8 cellular contexts compared by ENCODE assay signal in the genomic region with DNA sequence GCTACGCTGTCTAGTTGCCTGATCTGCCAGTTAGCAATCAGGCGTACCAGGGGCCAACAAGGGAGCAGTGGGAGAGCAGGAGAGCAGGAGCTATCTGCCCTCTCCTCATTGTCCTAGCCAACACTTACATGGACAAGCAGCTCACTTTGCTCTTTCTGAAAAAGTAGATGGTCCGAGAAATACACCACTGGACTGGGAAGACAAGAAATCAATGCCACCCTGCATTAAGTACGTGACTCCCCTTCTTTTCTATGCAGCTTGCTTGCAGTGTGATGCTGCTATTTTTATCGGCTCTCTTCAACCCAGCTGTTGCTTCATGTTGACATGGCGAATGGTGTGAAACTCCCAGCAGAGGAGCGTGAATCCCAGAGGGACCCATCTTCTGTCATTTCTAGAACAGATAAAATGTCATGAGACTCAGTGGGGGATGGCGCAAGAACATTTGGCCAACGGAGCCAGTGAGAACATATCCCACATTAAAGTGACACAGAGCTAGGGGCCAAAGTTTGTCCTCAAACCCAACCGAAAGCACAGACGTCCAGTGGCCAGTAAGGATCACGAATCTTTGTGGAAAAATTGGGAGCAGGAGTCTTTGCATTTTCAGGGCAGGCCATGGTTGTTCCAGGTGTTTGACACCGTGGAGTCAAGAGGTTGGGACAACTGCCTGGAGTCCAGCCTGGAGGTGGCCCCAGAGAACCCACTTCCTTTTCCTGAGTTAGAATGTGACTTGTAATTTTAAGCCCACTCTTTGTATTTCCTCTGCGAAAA. TPM values are rescaled to one million over a fixed set of nuclear protein-coding genes. Genes with fewer than 3 reads are reported as not detected.
DNase-seq lines count a peak whose midpoint lies in the region; ATAC-seq, FAIRE-seq and TF ChIP-seq lines count a peak whose summit lies in the region.

No MANE protein-coding gene starts in this region.

- H3K27ac ChIP-seq in endothelial cell of umbilical vein (ENCODE audit: insufficient read depth, low read depth, low read length), result no peak overlapping the region

- DNase-seq in AG08395 (ENCODE audit: low spot score) (peak; percentile 23), endothelial cell of umbilical vein (ENCODE audit: low read depth, low spot score) (no peak), RKO (ENCODE audit: low spot score) (no peak), posterior cingulate gyrus (no peak)
- DNase-seq in NK-92 treated with Interleukin-12 subunit alpha and Interleukin-12 subunit beta, amount 100 ng/mL, for 24 hours (lab: John Stamatoyannopoulos, UW), result no peak
- no peak for DNase-seq in stimulated activated CD4-positive, alpha-beta T cell treated with anti-CD3 and anti-CD28 coated beads, Interleukin-12 subunit alpha, Interleukin-12 subunit beta, amount 100 ng/mL, for 4 hours

- H4K20me1 ChIP-seq in endothelial cell of umbilical vein (replicated peaks; ENCODE audit: control insufficient read depth, extremely low read depth, insufficient read depth, low read length), result no peaks in the 10 kb centered on the region

- TF ChIP-seq POLR2A in endothelial cell of umbilical vein (IDR thresholded peaks at IDR 0.05; ENCODE audit: low read depth, low read length), result no peak

- no peak for TF ChIP-seq CTCF in endothelial cell of umbilical vein (IDR thresholded peaks at IDR 0.05; ENCODE audit: extremely low read depth in 1 of 2, insufficient read depth in 1 of 2, low read depth in 1 of 2, low read length in 2 of 2)

- no peaks in the 10 kb centered on the region for H3K9me3 ChIP-seq in endothelial cell of umbilical vein (replicated peaks; ENCODE audit: control insufficient read depth, insufficient read depth, low read length)

- H3K9me1 ChIP-seq in endothelial cell of umbilical vein (replicated peaks; ENCODE audit: control insufficient read depth, extremely low read depth, insufficient read depth, low read length), result no peaks in the 10 kb centered on the region

- ATAC-seq in GM19328 (IDR thresholded peaks at IDR 0.05; ENCODE audit: unreplicated experiment), result peak; percentile 59
- ATAC-seq in HG03175 (IDR thresholded peaks at IDR 0.05; ENCODE audit: unreplicated experiment), result peak; percentile 65

- H3K36me3 ChIP-seq in endothelial cell of umbilical vein (ENCODE audit: control insufficient read depth in 2 of 2, extremely low read depth in 1 of 2, insufficient read depth in 2 of 2, low read length in 2 of 2), result no peaks in the 10 kb centered on the region

- no peak overlapping the region for H3K9ac ChIP-seq in endothelial cell of umbilical vein (replicated peaks; ENCODE audit: extremely low read depth, insufficient read depth, low read length)

- no TSS peak for BruUV-seq in endothelial cell of umbilical vein (replicated peaks; lab: Mats Ljungman, UMichigan)

- no peak overlapping the region for H3K4me3 ChIP-seq in endothelial cell of umbilical vein (replicated peaks in 1 of 3; ENCODE audit: insufficient read depth in 1 of 3, low read depth in 1 of 3, low read length in 3 of 3)

- CTCF ChIA-PET in endothelial cell of umbilical vein (lab: Charles Lee), result interaction anchor here (0.9 to 2.3 kb wide), 9 partner anchors 9 to 221 kb away, joined by 3 to 11 read pairs (median 3); a partner anchor contains a TSS

- POLR2A ChIA-PET in endothelial cell of umbilical vein (lab: Charles Lee), result interaction anchor here (0.6 kb wide), 1 partner anchor 12 kb away, joined by 3 read pairs; no protein-coding TSS in a partner anchor

- no peaks in the 10 kb centered on the region for H3K79me2 ChIP-seq in endothelial cell of umbilical vein (ENCODE audit: control insufficient read depth, insufficient read depth, low read length)

- no peaks in the 10 kb centered on the region for H3K27me3 ChIP-seq in endothelial cell of umbilical vein (ENCODE audit: control insufficient read depth in 2 of 2, insufficient read depth in 2 of 2, low read length in 2 of 2)

- no peak overlapping the region for H3K4me2 ChIP-seq in endothelial cell of umbilical vein (ENCODE audit: insufficient read depth, low read length)

- no peak for FAIRE-seq in endothelial cell of umbilical vein (lab: Jason Lieb, UNC)

- H3K4me1 ChIP-seq in endothelial cell of umbilical vein (ENCODE audit: control insufficient read depth, extremely low read depth, insufficient read depth, low read length), result peaks cover 16% of the 10 kb centered on the region

- dilution Hi-C loops in endothelial cell of umbilical vein (cut with MboI; ENCODE audit: extremely low pct_ligation_motif_present, low sequenced_read_pairs), result no loop called here

- H2AFZ ChIP-seq in endothelial cell of umbilical vein (ENCODE audit: low read depth, low read length), result peak overlapping the region; percentile 67

- intact Hi-C loops in endothelial cell of umbilical vein (cut with micrococcal nuclease), result no loop called here
- intact Hi-C loops in posterior cingulate gyrus (cut with DNase I), result loop anchor here (10.0 kb wide), 1 partner anchor 53 kb away; a partner anchor contains a TSS

TF ChIP-seq in endothelial cell of umbilical vein, 7 proteins besides CTCF, POLR2A, EP300 and RAD21:
- TF ChIP-seq EZH2 (IDR thresholded peaks at IDR 0.05; ENCODE audit: borderline replicate concordance, low read depth, low read length, severe bottlenecking), result no peak
- no peak for TF ChIP-seq JUN (IDR thresholded peaks at IDR 0.05; ENCODE audit: borderline replicate concordance, insufficient read depth, insufficient read length, low read depth)
- TF ChIP-seq FOS (IDR thresholded peaks at IDR 0.05; ENCODE audit: borderline replicate concordance, insufficient read depth, low read length), result no peak
- TF ChIP-seq POLR2AphosphoS5 (IDR thresholded peaks at IDR 0.05; ENCODE audit: insufficient read depth, low read depth, low read length), result no peak
- no peak for TF ChIP-seq GATA2 (IDR thresholded peaks at IDR 0.05; ENCODE audit: insufficient read depth, insufficient read length, low read depth, low read length)
- no peak for TF ChIP-seq MYC (IDR thresholded peaks at IDR 0.05; ENCODE audit: low read depth, low read length)
- TF ChIP-seq, protein P1, sequence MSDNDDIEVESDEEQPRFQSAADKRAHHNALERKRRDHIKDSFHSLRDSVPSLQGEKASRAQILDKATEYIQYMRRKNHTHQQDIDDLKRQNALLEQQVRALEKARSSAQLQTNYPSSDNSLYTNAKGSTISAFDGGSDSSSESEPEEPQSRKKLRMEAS (IDR thresholded peaks at IDR 0.05; ENCODE audit: insufficient read depth, insufficient read length), result no peak
TF ChIP-seq in endothelial cell of umbilical vein: peak in this region for 0.

RNA-seq across cellular contexts. Expression of a gene that starts 53.7 kb away (rescaled TPM):
- 45.3 and 50.1 TPM in 2 replicates for total RNA-seq in endothelial cell of umbilical vein
- polyA plus RNA-seq in endothelial cell of umbilical vein, result 38.0 and 43.3 TPM in 2 replicates
- polyA plus RNA-seq in endothelial cell of umbilical vein (2011; cell fraction: cytosol; rRNA removed), result 21.0 and 23.1 TPM in 2 replicates
- polyA plus RNA-seq in endothelial cell of umbilical vein (2011; cell fraction: nucleus; rRNA removed), result 78.7 and 83.0 TPM in 2 replicates
- polyA plus RNA-seq in endothelial cell of umbilical vein (2012), result 18.9 and 23.3 TPM in 2 replicates
- polyA minus RNA-seq in endothelial cell of umbilical vein, result 71.9 and 85.9 TPM in 2 replicates
- 33.7 TPM for polyA minus RNA-seq in endothelial cell of umbilical vein (2011; cell fraction: cytosol; rRNA and poly(A)+ RNA removed)
- polyA minus RNA-seq in endothelial cell of umbilical vein (2011; cell fraction: nucleus; rRNA and poly(A)+ RNA removed), result 99.9 and 116 TPM in 2 replicates
